ENCODE assay signal across 1 cellular context in genomic region chr3:58175429-58176184, GRCh38.
TF ChIP-seq lines count a peak whose summit lies in the region.

No MANE protein-coding gene starts in this region.

TF ChIP-seq in HepG2, 621 proteins besides CTCF, POLR2A, EP300 and RAD21 (continued from another document):
- TF ChIP-seq ZBTB49 (CRISPR knock-in tag; IDR thresholded peaks at IDR 0.05; ENCODE audit: borderline replicate concordance) (no peak), MAFG (CRISPR knock-in tag; IDR thresholded peaks at IDR 0.05) (no peak), GMEB1 (CRISPR knock-in tag; IDR thresholded peaks at IDR 0.05; ENCODE audit: borderline replicate concordance) (peak; percentile 52; the same call in 1 of the 2 replicates), HMGA1 (CRISPR knock-in tag; conservative IDR thresholded peaks at IDR 0.05) (no peak), HIVEP1 (CRISPR knock-in tag; IDR thresholded peaks at IDR 0.05) (peak; percentile 39; the same call in 1 of the 2 replicates), GABPB1 (CRISPR knock-in tag; IDR thresholded peaks at IDR 0.05) (peak; percentile 46; the same call in 1 of the 2 replicates), ZNF749 (CRISPR knock-in tag; IDR thresholded peaks at IDR 0.05; ENCODE audit: borderline replicate concordance) (no peak), CENPBD1 (CRISPR knock-in tag; IDR thresholded peaks at IDR 0.05; ENCODE audit: borderline replicate concordance, low read depth) (0 out of 2 replicates have a peak, but pooled peaks have one; percentile 31), RNF2 (conservative IDR thresholded peaks at IDR 0.05; ENCODE audit: low read depth) (0 out of 2 replicates have a peak, but pooled peaks have one; percentile 30), REXO4 (CRISPR knock-in tag; IDR thresholded peaks at IDR 0.05; ENCODE audit: borderline replicate concordance) (no peak), ZNF143 (CRISPR knock-in tag; IDR thresholded peaks at IDR 0.05) (no peak), PAX8 (CRISPR knock-in tag; IDR thresholded peaks at IDR 0.05; ENCODE audit: borderline replicate concordance) (no peak)
